In the genomic region with DNA sequence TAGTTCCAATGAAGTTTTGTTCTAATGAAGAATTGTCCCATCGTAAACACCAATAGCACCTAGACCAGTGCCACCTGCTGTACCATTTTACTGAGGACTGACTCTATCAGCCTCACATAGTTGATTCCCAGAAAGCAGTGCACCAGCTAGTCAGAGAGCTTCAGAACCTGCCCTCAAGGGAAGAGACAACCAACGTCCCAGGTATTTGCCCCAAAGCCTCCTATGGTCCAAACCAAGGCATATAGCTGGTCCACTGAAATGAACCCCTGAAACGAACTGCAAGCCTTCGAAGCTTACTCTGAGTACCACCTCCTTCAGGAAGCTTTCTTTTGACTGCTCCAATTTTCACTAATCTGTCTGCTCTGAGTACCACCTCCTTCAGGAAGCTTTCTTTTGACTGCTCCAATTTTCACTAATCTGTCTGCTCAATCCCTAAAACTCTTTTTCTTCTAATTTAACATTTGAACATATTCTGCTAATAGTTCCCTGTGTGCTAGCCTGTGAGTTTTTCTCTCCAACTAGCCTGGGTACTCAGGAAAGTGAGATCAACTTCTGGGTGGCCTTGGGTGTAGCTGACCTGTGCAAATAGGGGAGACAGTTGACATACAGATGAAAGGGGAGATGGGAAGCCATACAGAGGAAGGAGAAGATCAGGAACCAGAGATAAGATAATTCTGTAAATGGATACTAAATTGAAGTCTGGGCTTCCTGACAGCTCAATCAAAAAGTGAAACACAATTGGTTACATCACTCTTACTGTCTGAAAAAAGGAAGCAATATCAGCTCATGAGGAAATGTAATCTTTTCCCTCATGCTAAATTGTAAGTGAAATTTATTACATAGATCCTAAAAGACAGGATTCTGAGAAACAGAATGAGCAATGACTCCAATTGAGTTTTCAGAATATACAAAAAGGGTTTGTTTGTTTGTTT, we compare ENCODE assay signal across 3 cellular contexts.
TF ChIP-seq lines count a peak whose summit lies in the region.

No MANE protein-coding gene starts in this region.

TF ChIP-seq in A549, 52 proteins besides CTCF, POLR2A, EP300 and RAD21 (continues in another document):
- no peak for TF ChIP-seq MYC (IDR thresholded peaks at IDR 0.05; ENCODE audit: borderline replicate concordance, low read length)
- TF ChIP-seq, protein P1, sequence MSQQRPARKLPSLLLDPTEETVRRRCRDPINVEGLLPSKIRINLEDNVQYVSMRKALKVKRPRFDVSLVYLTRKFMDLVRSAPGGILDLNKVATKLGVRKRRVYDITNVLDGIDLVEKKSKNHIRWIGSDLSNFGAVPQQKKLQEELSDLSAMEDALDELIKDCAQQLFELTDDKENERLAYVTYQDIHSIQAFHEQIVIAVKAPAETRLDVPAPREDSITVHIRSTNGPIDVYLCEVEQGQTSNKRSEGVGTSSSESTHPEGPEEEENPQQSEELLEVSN (IDR thresholded peaks at IDR 0.05; ENCODE audit: borderline replicate concordance, low read depth) = no peak
- TF ChIP-seq JUNB (IDR thresholded peaks at IDR 0.05) = peak; percentile 47; the same call in 1 of the 2 replicates
- peak; percentile 95 for TF ChIP-seq GATA3 (IDR thresholded peaks at IDR 0.05; ENCODE audit: borderline replicate concordance)
- TF ChIP-seq FOXS1 (CRISPR knock-in tag; IDR thresholded peaks at IDR 0.05) = no peak
- no peak for TF ChIP-seq BHLHE40 (IDR thresholded peaks at IDR 0.05; ENCODE audit: low read depth, low read length)
- TF ChIP-seq JUN (IDR thresholded peaks at IDR 0.05) = peak in 1 of 2 experiments; percentile 61; a peak in 3 of 5 replicates
- no peak for TF ChIP-seq HOXB5 (CRISPR knock-in tag; IDR thresholded peaks at IDR 0.05)
- TF ChIP-seq, protein P2, sequence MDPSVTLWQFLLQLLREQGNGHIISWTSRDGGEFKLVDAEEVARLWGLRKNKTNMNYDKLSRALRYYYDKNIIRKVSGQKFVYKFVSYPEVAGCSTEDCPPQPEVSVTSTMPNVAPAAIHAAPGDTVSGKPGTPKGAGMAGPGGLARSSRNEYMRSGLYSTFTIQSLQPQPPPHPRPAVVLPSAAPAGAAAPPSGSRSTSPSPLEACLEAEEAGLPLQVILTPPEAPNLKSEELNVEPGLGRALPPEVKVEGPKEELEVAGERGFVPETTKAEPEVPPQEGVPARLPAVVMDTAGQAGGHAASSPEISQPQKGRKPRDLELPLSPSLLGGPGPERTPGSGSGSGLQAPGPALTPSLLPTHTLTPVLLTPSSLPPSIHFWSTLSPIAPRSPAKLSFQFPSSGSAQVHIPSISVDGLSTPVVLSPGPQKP (IDR thresholded peaks at IDR 0.05; ENCODE audit: low read depth, low read length) = no peak
- no peak for TF ChIP-seq SREBF2 (IDR thresholded peaks at IDR 0.05)
- no peak for TF ChIP-seq PHF8 (IDR thresholded peaks at IDR 0.05; ENCODE audit: borderline replicate concordance, low read depth)
- TF ChIP-seq, protein P3, sequence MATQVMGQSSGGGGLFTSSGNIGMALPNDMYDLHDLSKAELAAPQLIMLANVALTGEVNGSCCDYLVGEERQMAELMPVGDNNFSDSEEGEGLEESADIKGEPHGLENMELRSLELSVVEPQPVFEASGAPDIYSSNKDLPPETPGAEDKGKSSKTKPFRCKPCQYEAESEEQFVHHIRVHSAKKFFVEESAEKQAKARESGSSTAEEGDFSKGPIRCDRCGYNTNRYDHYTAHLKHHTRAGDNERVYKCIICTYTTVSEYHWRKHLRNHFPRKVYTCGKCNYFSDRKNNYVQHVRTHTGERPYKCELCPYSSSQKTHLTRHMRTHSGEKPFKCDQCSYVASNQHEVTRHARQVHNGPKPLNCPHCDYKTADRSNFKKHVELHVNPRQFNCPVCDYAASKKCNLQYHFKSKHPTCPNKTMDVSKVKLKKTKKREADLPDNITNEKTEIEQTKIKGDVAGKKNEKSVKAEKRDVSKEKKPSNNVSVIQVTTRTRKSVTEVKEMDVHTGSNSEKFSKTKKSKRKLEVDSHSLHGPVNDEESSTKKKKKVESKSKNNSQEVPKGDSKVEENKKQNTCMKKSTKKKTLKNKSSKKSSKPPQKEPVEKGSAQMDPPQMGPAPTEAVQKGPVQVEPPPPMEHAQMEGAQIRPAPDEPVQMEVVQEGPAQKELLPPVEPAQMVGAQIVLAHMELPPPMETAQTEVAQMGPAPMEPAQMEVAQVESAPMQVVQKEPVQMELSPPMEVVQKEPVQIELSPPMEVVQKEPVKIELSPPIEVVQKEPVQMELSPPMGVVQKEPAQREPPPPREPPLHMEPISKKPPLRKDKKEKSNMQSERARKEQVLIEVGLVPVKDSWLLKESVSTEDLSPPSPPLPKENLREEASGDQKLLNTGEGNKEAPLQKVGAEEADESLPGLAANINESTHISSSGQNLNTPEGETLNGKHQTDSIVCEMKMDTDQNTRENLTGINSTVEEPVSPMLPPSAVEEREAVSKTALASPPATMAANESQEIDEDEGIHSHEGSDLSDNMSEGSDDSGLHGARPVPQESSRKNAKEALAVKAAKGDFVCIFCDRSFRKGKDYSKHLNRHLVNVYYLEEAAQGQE (IDR thresholded peaks at IDR 0.05) = no peak

TF ChIP-seq in GM12878, 131 proteins besides CTCF, POLR2A, EP300 and RAD21 (continues in another document):
- TF ChIP-seq HDAC2 (IDR thresholded peaks at IDR 0.05) = no peak
- TF ChIP-seq SMC3 (IDR thresholded peaks at IDR 0.05; ENCODE audit: borderline replicate concordance, low read length) = no peak
- TF ChIP-seq ZNF217 (IDR thresholded peaks at IDR 0.05) = no peak
- TF ChIP-seq ATF7 (IDR thresholded peaks at IDR 0.05; ENCODE audit: low read depth) = peak; percentile 70; the same call in 1 of the 2 replicates
- no peak for TF ChIP-seq ZNF207 (IDR thresholded peaks at IDR 0.05; ENCODE audit: borderline replicate concordance)
- TF ChIP-seq, protein P4, sequence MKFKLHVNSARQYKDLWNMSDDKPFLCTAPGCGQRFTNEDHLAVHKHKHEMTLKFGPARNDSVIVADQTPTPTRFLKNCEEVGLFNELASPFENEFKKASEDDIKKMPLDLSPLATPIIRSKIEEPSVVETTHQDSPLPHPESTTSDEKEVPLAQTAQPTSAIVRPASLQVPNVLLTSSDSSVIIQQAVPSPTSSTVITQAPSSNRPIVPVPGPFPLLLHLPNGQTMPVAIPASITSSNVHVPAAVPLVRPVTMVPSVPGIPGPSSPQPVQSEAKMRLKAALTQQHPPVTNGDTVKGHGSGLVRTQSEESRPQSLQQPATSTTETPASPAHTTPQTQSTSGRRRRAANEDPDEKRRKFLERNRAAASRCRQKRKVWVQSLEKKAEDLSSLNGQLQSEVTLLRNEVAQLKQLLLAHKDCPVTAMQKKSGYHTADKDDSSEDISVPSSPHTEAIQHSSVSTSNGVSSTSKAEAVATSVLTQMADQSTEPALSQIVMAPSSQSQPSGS (IDR thresholded peaks at IDR 0.05; ENCODE audit: low read length) = peak; percentile 52; the same call in 1 of the 2 replicates
- no peak for TF ChIP-seq GATAD2B (conservative IDR thresholded peaks at IDR 0.05; ENCODE audit: low read depth)
- no peak for TF ChIP-seq EZH2 (IDR thresholded peaks at IDR 0.05; ENCODE audit: borderline replicate concordance, control insufficient read depth, low read depth, low read length)
- no peak for TF ChIP-seq CEBPB (IDR thresholded peaks at IDR 0.05; ENCODE audit: borderline replicate concordance in 1 of 2, low read depth in 2 of 2, low read length in 2 of 2)
- TF ChIP-seq IRF4 (IDR thresholded peaks at IDR 0.05; ENCODE audit: low read depth, low read length) = no peak
- TF ChIP-seq SMARCA5 (IDR thresholded peaks at IDR 0.05) = no peak
- peak in 1 of 2 experiments; percentile 86; a peak in 2 of 4 replicates for TF ChIP-seq ETV6 (conservative IDR thresholded peaks at IDR 0.05 in 1 of 2, IDR thresholded peaks at IDR 0.05 in 1 of 2; ENCODE audit: borderline replicate concordance in 1 of 2, low read depth in 1 of 2)
- TF ChIP-seq, protein P3 (IDR thresholded peaks at IDR 0.05; ENCODE audit: low read depth, low read length) = no peak

TF ChIP-seq in GM23338, 12 proteins besides CTCF, POLR2A, EP300 and RAD21 (continues in another document):
- TF ChIP-seq STAT1 (IDR thresholded peaks at IDR 0.05; ENCODE audit: unreplicated experiment) (no peak), EZH2 (IDR thresholded peaks at IDR 0.05; ENCODE audit: low read depth, unreplicated experiment) (no peak)
- TF ChIP-seq, protein P3 (IDR thresholded peaks at IDR 0.05; ENCODE audit: unreplicated experiment) = no peak
